In the genomic region with DNA sequence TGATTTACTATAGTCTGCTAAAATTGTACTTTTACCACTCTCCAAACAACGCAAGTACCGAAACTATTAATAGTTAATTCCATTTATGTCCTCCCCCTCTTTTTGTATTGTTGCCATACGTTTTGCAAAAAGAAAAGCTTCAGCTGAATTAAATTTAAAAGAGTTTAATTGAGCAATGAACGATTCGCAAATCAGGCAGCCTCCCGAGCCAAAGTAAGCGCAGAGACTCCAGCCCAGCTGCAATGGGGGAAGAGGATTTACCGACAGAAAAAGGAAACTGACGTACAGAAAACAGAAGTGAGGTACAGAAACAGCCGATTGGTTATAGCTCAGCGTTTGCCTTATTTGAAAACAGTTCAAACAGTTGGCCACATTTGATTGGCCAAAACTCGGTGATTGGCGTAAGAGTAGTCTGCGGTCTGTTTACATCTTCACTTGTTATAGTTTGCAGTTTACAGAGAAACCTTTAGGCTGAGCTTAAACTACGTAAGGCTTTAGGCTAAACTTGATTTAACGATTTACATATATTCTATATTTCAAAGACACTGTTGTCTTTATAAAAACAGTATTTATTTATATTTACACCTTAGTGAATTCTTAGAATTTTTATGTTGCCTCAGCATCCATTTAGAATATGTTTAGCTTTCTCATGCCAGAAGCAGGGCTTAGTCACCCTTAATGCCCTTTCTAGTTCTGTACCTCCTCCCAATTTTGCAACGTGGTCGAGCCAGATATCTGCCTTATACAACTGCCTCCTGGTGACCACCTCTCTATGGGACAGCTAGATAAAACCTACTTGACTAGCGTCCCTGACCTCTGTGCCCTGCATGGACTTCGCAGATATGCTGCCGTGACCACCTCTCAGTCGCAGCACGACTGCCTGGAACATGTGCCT, we compare ENCODE assay signal across 1 cellular context.
A peak's percentile ranks its signal among the peaks of the same experiment; 100 is the strongest.
TF ChIP-seq lines count a peak whose summit lies in the region.

No MANE protein-coding gene starts in this region.

TF ChIP-seq in K562, 482 proteins besides CTCF, POLR2A, EP300 and RAD21 (continued from another document and continues in another):
- TF ChIP-seq, protein P1, sequence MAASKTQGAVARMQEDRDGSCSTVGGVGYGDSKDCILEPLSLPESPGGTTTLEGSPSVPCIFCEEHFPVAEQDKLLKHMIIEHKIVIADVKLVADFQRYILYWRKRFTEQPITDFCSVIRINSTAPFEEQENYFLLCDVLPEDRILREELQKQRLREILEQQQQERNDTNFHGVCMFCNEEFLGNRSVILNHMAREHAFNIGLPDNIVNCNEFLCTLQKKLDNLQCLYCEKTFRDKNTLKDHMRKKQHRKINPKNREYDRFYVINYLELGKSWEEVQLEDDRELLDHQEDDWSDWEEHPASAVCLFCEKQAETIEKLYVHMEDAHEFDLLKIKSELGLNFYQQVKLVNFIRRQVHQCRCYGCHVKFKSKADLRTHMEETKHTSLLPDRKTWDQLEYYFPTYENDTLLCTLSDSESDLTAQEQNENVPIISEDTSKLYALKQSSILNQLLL (CRISPR knock-in tag; IDR thresholded peaks at IDR 0.05; ENCODE audit: borderline replicate concordance) = no peak
- TF ChIP-seq, protein P2, sequence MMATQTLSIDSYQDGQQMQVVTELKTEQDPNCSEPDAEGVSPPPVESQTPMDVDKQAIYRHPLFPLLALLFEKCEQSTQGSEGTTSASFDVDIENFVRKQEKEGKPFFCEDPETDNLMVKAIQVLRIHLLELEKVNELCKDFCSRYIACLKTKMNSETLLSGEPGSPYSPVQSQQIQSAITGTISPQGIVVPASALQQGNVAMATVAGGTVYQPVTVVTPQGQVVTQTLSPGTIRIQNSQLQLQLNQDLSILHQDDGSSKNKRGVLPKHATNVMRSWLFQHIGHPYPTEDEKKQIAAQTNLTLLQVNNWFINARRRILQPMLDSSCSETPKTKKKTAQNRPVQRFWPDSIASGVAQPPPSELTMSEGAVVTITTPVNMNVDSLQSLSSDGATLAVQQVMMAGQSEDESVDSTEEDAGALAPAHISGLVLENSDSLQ (IDR thresholded peaks at IDR 0.05) = peak; percentile 98
- TF ChIP-seq HDGF (IDR thresholded peaks at IDR 0.05) (no peak), YBX1 (IDR thresholded peaks at IDR 0.05) (no peak), ARHGAP35 (IDR thresholded peaks at IDR 0.05; ENCODE audit: partially characterized antibody) (no peak), PRPF4 (IDR thresholded peaks at IDR 0.05; ENCODE audit: insufficient read depth, low read depth, low read length, poor library complexity, severe bottlenecking) (no peak), IRF2 (CRISPR knock-in tag; IDR thresholded peaks at IDR 0.05) (no peak), BCL6 (CRISPR knock-in tag; IDR thresholded peaks at IDR 0.05) (no peak), TEAD1 (CRISPR knock-in tag; IDR thresholded peaks at IDR 0.05) (peak in 1 of 2 experiments; percentile 87; a peak in 2 of 4 replicates), ZNF551 (CRISPR knock-in tag; IDR thresholded peaks at IDR 0.05) (no peak), ZNF507 (tag; conservative IDR thresholded peaks at IDR 0.05) (no peak), TCF7L2 (IDR thresholded peaks at IDR 0.05; ENCODE audit: low read depth, low read length) (no peak), RBFOX2 (IDR thresholded peaks at IDR 0.05; ENCODE audit: low read depth, low read length) (peak; percentile 63), ZNF124 (CRISPR knock-in tag; IDR thresholded peaks at IDR 0.05) (no peak), HLTF (IDR thresholded peaks at IDR 0.05) (peak; percentile 91; the same call in 1 of the 2 replicates), ZNF146 (CRISPR knock-in tag; IDR thresholded peaks at IDR 0.05; ENCODE audit: unreplicated experiment) (no peak), EZH2 (IDR thresholded peaks at IDR 0.05; ENCODE audit: borderline replicate concordance, low read depth, low read length) (no peak), MTA2 (IDR thresholded peaks at IDR 0.05; ENCODE audit: low read depth) (peak; percentile 98), TCFL5 (CRISPR knock-in tag; conservative IDR thresholded peaks at IDR 0.05) (no peak), L3MBTL2 (IDR thresholded peaks at IDR 0.05) (peak; percentile 99), SRSF3 (IDR thresholded peaks at IDR 0.05; ENCODE audit: insufficient read depth, low read length) (no peak), NFRKB (IDR thresholded peaks at IDR 0.05; ENCODE audit: low read depth) (peak; percentile 92), ZNF140 (CRISPR knock-in tag; IDR thresholded peaks at IDR 0.05) (no peak), ZFP1 (CRISPR knock-in tag; IDR thresholded peaks at IDR 0.05) (no peak), KHSRP (IDR thresholded peaks at IDR 0.05) (peak; percentile 80), POLR2G (IDR thresholded peaks at IDR 0.05; ENCODE audit: low read depth, low read length) (peak; percentile 36; the same call in 1 of the 2 replicates), RFX1 (IDR thresholded peaks at IDR 0.05) (no peak), CREM (IDR thresholded peaks at IDR 0.05; ENCODE audit: low read depth) (peak; percentile 84), SREBF1 (IDR thresholded peaks at IDR 0.05; ENCODE audit: borderline replicate concordance, low read depth, low read length) (no peak), ZNF24 (IDR thresholded peaks at IDR 0.05) (0 out of 2 replicates have a peak, but pooled peaks have one; percentile 12), HDAC6 (IDR thresholded peaks at IDR 0.05; ENCODE audit: low read depth, low read length) (no peak), ZNF766 (CRISPR knock-in tag; conservative IDR thresholded peaks at IDR 0.05) (no peak; the same call in 1 of the 2 replicates), MYBL2 (IDR thresholded peaks at IDR 0.05; ENCODE audit: low read depth) (peak; percentile 99), MYBL2 (CRISPR knock-in tag; IDR thresholded peaks at IDR 0.05; ENCODE audit: borderline replicate concordance) (peak; percentile 72; the same call in 1 of the 2 replicates)
- TF ChIP-seq, protein P3, sequence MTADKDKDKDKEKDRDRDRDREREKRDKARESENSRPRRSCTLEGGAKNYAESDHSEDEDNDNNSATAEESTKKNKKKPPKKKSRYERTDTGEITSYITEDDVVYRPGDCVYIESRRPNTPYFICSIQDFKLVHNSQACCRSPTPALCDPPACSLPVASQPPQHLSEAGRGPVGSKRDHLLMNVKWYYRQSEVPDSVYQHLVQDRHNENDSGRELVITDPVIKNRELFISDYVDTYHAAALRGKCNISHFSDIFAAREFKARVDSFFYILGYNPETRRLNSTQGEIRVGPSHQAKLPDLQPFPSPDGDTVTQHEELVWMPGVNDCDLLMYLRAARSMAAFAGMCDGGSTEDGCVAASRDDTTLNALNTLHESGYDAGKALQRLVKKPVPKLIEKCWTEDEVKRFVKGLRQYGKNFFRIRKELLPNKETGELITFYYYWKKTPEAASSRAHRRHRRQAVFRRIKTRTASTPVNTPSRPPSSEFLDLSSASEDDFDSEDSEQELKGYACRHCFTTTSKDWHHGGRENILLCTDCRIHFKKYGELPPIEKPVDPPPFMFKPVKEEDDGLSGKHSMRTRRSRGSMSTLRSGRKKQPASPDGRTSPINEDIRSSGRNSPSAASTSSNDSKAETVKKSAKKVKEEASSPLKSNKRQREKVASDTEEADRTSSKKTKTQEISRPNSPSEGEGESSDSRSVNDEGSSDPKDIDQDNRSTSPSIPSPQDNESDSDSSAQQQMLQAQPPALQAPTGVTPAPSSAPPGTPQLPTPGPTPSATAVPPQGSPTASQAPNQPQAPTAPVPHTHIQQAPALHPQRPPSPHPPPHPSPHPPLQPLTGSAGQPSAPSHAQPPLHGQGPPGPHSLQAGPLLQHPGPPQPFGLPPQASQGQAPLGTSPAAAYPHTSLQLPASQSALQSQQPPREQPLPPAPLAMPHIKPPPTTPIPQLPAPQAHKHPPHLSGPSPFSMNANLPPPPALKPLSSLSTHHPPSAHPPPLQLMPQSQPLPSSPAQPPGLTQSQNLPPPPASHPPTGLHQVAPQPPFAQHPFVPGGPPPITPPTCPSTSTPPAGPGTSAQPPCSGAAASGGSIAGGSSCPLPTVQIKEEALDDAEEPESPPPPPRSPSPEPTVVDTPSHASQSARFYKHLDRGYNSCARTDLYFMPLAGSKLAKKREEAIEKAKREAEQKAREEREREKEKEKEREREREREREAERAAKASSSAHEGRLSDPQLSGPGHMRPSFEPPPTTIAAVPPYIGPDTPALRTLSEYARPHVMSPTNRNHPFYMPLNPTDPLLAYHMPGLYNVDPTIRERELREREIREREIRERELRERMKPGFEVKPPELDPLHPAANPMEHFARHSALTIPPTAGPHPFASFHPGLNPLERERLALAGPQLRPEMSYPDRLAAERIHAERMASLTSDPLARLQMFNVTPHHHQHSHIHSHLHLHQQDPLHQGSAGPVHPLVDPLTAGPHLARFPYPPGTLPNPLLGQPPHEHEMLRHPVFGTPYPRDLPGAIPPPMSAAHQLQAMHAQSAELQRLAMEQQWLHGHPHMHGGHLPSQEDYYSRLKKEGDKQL (CRISPR knock-in tag; IDR thresholded peaks at IDR 0.05; ENCODE audit: borderline replicate concordance) = no peak
- TF ChIP-seq, protein P4, sequence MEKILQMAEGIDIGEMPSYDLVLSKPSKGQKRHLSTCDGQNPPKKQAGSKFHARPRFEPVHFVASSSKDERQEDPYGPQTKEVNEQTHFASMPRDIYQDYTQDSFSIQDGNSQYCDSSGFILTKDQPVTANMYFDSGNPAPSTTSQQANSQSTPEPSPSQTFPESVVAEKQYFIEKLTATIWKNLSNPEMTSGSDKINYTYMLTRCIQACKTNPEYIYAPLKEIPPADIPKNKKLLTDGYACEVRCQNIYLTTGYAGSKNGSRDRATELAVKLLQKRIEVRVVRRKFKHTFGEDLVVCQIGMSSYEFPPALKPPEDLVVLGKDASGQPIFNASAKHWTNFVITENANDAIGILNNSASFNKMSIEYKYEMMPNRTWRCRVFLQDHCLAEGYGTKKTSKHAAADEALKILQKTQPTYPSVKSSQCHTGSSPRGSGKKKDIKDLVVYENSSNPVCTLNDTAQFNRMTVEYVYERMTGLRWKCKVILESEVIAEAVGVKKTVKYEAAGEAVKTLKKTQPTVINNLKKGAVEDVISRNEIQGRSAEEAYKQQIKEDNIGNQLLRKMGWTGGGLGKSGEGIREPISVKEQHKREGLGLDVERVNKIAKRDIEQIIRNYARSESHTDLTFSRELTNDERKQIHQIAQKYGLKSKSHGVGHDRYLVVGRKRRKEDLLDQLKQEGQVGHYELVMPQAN (IDR thresholded peaks at IDR 0.05; ENCODE audit: borderline replicate concordance) = no peak
- TF ChIP-seq, protein P5, sequence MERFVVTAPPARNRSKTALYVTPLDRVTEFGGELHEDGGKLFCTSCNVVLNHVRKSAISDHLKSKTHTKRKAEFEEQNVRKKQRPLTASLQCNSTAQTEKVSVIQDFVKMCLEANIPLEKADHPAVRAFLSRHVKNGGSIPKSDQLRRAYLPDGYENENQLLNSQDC (CRISPR knock-in tag; IDR thresholded peaks at IDR 0.05) = no peak
- TF ChIP-seq, protein P6, sequence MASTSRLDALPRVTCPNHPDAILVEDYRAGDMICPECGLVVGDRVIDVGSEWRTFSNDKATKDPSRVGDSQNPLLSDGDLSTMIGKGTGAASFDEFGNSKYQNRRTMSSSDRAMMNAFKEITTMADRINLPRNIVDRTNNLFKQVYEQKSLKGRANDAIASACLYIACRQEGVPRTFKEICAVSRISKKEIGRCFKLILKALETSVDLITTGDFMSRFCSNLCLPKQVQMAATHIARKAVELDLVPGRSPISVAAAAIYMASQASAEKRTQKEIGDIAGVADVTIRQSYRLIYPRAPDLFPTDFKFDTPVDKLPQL (IDR thresholded peaks at IDR 0.05; ENCODE audit: extremely low read depth, insufficient read length) = no peak
- TF ChIP-seq, protein P7, sequence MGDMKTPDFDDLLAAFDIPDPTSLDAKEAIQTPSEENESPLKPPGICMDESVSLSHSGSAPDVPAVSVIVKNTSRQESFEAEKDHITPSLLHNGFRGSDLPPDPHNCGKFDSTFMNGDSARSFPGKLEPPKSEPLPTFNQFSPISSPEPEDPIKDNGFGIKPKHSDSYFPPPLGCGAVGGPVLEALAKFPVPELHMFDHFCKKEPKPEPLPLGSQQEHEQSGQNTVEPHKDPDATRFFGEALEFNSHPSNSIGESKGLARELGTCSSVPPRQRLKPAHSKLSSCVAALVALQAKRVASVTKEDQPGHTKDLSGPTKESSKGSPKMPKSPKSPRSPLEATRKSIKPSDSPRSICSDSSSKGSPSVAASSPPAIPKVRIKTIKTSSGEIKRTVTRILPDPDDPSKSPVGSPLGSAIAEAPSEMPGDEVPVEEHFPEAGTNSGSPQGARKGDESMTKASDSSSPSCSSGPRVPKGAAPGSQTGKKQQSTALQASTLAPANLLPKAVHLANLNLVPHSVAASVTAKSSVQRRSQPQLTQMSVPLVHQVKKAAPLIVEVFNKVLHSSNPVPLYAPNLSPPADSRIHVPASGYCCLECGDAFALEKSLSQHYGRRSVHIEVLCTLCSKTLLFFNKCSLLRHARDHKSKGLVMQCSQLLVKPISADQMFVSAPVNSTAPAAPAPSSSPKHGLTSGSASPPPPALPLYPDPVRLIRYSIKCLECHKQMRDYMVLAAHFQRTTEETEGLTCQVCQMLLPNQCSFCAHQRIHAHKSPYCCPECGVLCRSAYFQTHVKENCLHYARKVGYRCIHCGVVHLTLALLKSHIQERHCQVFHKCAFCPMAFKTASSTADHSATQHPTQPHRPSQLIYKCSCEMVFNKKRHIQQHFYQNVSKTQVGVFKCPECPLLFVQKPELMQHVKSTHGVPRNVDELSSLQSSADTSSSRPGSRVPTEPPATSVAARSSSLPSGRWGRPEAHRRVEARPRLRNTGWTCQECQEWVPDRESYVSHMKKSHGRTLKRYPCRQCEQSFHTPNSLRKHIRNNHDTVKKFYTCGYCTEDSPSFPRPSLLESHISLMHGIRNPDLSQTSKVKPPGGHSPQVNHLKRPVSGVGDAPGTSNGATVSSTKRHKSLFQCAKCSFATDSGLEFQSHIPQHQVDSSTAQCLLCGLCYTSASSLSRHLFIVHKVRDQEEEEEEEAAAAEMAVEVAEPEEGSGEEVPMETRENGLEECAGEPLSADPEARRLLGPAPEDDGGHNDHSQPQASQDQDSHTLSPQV (IDR thresholded peaks at IDR 0.05) = peak; percentile 78
- TF ChIP-seq, protein P8, sequence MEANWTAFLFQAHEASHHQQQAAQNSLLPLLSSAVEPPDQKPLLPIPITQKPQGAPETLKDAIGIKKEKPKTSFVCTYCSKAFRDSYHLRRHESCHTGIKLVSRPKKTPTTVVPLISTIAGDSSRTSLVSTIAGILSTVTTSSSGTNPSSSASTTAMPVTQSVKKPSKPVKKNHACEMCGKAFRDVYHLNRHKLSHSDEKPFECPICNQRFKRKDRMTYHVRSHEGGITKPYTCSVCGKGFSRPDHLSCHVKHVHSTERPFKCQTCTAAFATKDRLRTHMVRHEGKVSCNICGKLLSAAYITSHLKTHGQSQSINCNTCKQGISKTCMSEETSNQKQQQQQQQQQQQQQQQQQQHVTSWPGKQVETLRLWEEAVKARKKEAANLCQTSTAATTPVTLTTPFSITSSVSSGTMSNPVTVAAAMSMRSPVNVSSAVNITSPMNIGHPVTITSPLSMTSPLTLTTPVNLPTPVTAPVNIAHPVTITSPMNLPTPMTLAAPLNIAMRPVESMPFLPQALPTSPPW (CRISPR knock-in tag; IDR thresholded peaks at IDR 0.05) = no peak; the same call in none of the 2 replicates
- TF ChIP-seq, protein P9, sequence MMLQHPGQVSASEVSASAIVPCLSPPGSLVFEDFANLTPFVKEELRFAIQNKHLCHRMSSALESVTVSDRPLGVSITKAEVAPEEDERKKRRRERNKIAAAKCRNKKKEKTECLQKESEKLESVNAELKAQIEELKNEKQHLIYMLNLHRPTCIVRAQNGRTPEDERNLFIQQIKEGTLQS (IDR thresholded peaks at IDR 0.05) = peak; percentile 88
- TF ChIP-seq, protein P9 (CRISPR knock-in tag; conservative IDR thresholded peaks at IDR 0.05) = peak; percentile 75; the same call in 1 of the 2 replicates
